In genomic region chr3:143657391-143657790, GRCh38 we compare ENCODE assay signal across 22 cellular contexts.
"Had no signal": no experiment of that assay in that cellular context is flagged by ENCODE, and none has a peak within 500 bp of the region (broad histone marks: within the 10 kb centered on the region; RNA-seq: fewer than 3 reads in every experiment).

No MANE protein-coding gene starts in this region.

- H3K36me3 Mint-ChIP-seq: activated naive CD4-positive, alpha-beta T cell treated with anti-CD3 and anti-CD28 coated beads, Interleukin-2, amount 50 U/mL, for 72 hours; neural progenitor cell; type B pancreatic cell had no signal

- H3K27ac Mint-ChIP-seq: activated naive CD4-positive, alpha-beta T cell treated with anti-CD3 and anti-CD28 coated beads, Interleukin-2, amount 50 U/mL, for 72 hours; activated T-cell treated with anti-CD3 and anti-CD28 coated beads, Interleukin-2, amount 50 U/mL, for 24 hours; activated T-helper 17 cell treated with anti-CD3 and anti-CD28 coated beads, Interleukin-2, amount 50 U/mL, for 72 hours; neural progenitor cell; type B pancreatic cell had no signal

- H3K9me3 ChIP-seq: adrenal gland, heart left ventricle, spleen, thoracic aorta, vagina had no signal

- H3K27ac ChIP-seq: adrenal gland, coronary artery, heart left ventricle, neural progenitor cell, spleen, thoracic aorta, vagina had no signal

- H3K4me2 ChIP-seq: neural progenitor cell had no signal

- H2AFZ ChIP-seq: neural progenitor cell had no signal

- FAIRE-seq: bronchial epithelial cell, keratinocyte had no signal

- ATAC-seq: activated naive CD4-positive, alpha-beta T cell treated with anti-CD3 and anti-CD28 coated beads, Interleukin-2, amount 50 U/mL, for 72 hours; activated T-helper 17 cell treated with anti-CD3 and anti-CD28 coated beads, Interleukin-2, amount 50 U/mL, for 72 hours; heart left ventricle; left colon; naive thymus-derived CD4-positive, alpha-beta T cell had no signal

- H3K27me3 ChIP-seq: adrenal gland, heart left ventricle, neural progenitor cell, spleen, vagina had no signal

- H3K27me3 Mint-ChIP-seq: activated T-cell treated with anti-CD3 and anti-CD28 coated beads, Interleukin-2, amount 50 U/mL, for 24 hours; activated T-helper 17 cell treated with anti-CD3 and anti-CD28 coated beads, Interleukin-2, amount 50 U/mL, for 72 hours; naive thymus-derived CD4-positive, alpha-beta T cell; type B pancreatic cell had no signal

- H3K9me3 Mint-ChIP-seq: activated T-cell treated with anti-CD3 and anti-CD28 coated beads, Interleukin-2, amount 50 U/mL, for 24 hours; activated T-helper 17 cell treated with anti-CD3 and anti-CD28 coated beads, Interleukin-2, amount 50 U/mL, for 72 hours had no signal

- H3K36me3 ChIP-seq: adrenal gland, heart left ventricle, neural progenitor cell, thoracic aorta, vagina had no signal

- H3K9ac ChIP-seq: neural progenitor cell had no signal

- H3K4me1 Mint-ChIP-seq: activated T-helper 17 cell treated with anti-CD3 and anti-CD28 coated beads, Interleukin-2, amount 50 U/mL, for 72 hours; naive thymus-derived CD4-positive, alpha-beta T cell; neural progenitor cell had no signal

- H3K4me3 Mint-ChIP-seq: activated T-cell treated with anti-CD3 and anti-CD28 coated beads, Interleukin-2, amount 50 U/mL, for 24 hours; activated T-helper 17 cell treated with anti-CD3 and anti-CD28 coated beads, Interleukin-2, amount 50 U/mL, for 72 hours; naive thymus-derived CD4-positive, alpha-beta T cell; neural progenitor cell; type B pancreatic cell had no signal

- H3K4me1 ChIP-seq: adrenal gland, heart left ventricle, neural progenitor cell had no signal

- H3K4me3 ChIP-seq: adrenal gland, coronary artery, heart left ventricle, neural progenitor cell, spleen, thoracic aorta, vagina had no signal

- DNase-seq: activated CD4-positive, alpha-beta T cell treated with anti-CD3 and anti-CD28 coated beads, Interleukin-2, amount 50 U/mL, for 4 hours; activated CD8-positive, alpha-beta memory T cell treated with anti-CD3 and anti-CD28 coated beads for 24 hours; activated CD8-positive, alpha-beta memory T cell treated with anti-CD3 and anti-CD28 coated beads, Interleukin-2, amount 50 U/mL, for 4 hours; activated T-cell treated with anti-CD3 and anti-CD28 coated beads, Interleukin-2, amount 50 U/mL, for 24 hours; adrenal gland; heart left ventricle; left colon; mesendoderm; naive thymus-derived CD4-positive, alpha-beta T cell; spleen; stimulated activated CD4-positive, alpha-beta T cell treated with anti-CD3 and anti-CD28 coated beads, Interleukin-4, amount 100 ng/mL, for 24 hours; stimulated activated naive CD4-positive, alpha-beta T cell treated with Interleukin-2 at 50 U/mL for 16 hours; T-helper 9 cell had no signal
